In the genomic region with DNA sequence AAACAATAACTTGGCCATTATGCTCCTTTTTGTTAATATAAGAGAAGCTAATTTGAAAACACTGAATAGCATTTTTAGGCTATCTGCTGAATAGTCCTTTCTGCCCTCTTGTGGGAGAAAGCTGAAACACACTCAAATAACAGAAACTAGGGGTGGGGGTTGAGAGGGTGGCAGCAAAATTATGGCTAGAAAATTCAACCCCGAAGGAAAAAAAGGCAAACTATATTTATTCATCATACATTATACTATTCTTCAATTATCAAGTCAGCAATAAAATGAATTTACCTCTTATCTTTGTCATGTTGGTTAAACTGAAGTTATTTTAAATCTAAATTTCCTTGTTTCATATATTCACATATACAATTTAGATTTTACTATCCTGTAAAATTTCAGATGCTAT, we compare ENCODE assay signal across 1 cellular context.
TF ChIP-seq lines count a peak whose summit lies in the region.

No MANE protein-coding gene starts in this region.

TF ChIP-seq in K562, 482 proteins besides CTCF, POLR2A, EP300 and RAD21 (continued from another document and continues in another):
- TF ChIP-seq, protein P1, sequence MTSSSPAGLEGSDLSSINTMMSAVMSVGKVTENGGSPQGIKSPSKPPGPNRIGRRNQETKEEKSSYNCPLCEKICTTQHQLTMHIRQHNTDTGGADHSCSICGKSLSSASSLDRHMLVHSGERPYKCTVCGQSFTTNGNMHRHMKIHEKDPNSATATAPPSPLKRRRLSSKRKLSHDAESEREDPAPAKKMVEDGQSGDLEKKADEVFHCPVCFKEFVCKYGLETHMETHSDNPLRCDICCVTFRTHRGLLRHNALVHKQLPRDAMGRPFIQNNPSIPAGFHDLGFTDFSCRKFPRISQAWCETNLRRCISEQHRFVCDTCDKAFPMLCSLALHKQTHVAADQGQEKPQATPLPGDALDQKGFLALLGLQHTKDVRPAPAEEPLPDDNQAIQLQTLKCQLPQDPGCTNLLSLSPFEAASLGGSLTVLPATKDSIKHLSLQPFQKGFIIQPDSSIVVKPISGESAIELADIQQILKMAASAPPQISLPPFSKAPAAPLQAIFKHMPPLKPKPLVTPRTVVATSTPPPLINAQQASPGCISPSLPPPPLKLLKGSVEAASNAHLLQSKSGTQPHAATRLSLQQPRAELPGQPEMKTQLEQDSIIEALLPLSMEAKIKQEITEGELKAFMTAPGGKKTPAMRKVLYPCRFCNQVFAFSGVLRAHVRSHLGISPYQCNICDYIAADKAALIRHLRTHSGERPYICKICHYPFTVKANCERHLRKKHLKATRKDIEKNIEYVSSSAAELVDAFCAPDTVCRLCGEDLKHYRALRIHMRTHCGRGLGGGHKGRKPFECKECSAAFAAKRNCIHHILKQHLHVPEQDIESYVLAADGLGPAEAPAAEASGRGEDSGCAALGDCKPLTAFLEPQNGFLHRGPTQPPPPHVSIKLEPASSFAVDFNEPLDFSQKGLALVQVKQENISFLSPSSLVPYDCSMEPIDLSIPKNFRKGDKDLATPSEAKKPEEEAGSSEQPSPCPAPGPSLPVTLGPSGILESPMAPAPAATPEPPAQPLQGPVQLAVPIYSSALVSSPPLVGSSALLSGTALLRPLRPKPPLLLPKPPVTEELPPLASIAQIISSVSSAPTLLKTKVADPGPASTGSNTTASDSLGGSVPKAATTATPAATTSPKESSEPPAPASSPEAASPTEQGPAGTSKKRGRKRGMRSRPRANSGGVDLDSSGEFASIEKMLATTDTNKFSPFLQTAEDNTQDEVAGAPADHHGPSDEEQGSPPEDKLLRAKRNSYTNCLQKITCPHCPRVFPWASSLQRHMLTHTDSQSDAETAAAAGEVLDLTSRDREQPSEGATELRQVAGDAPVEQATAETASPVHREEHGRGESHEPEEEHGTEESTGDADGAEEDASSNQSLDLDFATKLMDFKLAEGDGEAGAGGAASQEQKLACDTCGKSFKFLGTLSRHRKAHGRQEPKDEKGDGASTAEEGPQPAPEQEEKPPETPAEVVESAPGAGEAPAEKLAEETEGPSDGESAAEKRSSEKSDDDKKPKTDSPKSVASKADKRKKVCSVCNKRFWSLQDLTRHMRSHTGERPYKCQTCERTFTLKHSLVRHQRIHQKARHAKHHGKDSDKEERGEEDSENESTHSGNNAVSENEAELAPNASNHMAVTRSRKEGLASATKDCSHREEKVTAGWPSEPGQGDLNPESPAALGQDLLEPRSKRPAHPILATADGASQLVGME (CRISPR knock-in tag; IDR thresholded peaks at IDR 0.05): no peak
- TF ChIP-seq, protein P2, sequence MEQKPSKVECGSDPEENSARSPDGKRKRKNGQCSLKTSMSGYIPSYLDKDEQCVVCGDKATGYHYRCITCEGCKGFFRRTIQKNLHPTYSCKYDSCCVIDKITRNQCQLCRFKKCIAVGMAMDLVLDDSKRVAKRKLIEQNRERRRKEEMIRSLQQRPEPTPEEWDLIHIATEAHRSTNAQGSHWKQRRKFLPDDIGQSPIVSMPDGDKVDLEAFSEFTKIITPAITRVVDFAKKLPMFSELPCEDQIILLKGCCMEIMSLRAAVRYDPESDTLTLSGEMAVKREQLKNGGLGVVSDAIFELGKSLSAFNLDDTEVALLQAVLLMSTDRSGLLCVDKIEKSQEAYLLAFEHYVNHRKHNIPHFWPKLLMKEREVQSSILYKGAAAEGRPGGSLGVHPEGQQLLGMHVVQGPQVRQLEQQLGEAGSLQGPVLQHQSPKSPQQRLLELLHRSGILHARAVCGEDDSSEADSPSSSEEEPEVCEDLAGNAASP (IDR thresholded peaks at IDR 0.05): no peak
- TF ChIP-seq C11orf30 (IDR thresholded peaks at IDR 0.05; ENCODE audit: low read depth) (peak; percentile 61), E2F3 (CRISPR knock-in tag; IDR thresholded peaks at IDR 0.05) (no peak), RBBP5 (IDR thresholded peaks at IDR 0.05; ENCODE audit: borderline replicate concordance, insufficient read depth, low read length, poor library complexity, severe bottlenecking) (no peak), MCM2 (IDR thresholded peaks at IDR 0.05; ENCODE audit: low read depth) (no peak), RBM17 (IDR thresholded peaks at IDR 0.05; ENCODE audit: borderline replicate concordance, low read depth, low read length) (no peak), MTA3 (IDR thresholded peaks at IDR 0.05; ENCODE audit: borderline replicate concordance) (no peak), POLR3A (IDR thresholded peaks at IDR 0.05; ENCODE audit: borderline replicate concordance, extremely low read depth, insufficient read depth, insufficient read length) (no peak), ZNF584 (CRISPR knock-in tag; IDR thresholded peaks at IDR 0.05; ENCODE audit: low read depth) (no peak), KAT8 (IDR thresholded peaks at IDR 0.05; ENCODE audit: low read depth) (no peak), TCF7L2 (IDR thresholded peaks at IDR 0.05; ENCODE audit: low read depth, low read length) (no peak), EZH2 (IDR thresholded peaks at IDR 0.05; ENCODE audit: borderline replicate concordance, low read depth, low read length) (no peak), CBX1 (IDR thresholded peaks at IDR 0.05; ENCODE audit: low read depth) (no peak), ZNF12 (CRISPR knock-in tag; IDR thresholded peaks at IDR 0.05) (no peak), HNRNPLL (IDR thresholded peaks at IDR 0.05; ENCODE audit: low read depth, low read length, poor library complexity, severe bottlenecking) (no peak), PRPF4 (IDR thresholded peaks at IDR 0.05; ENCODE audit: insufficient read depth, low read depth, low read length, poor library complexity, severe bottlenecking) (no peak), ZFP36 (IDR thresholded peaks at IDR 0.05; ENCODE audit: low read depth, low read length, partially characterized antibody) (no peak), KAT2B (IDR thresholded peaks at IDR 0.05; ENCODE audit: low read depth, low read length) (no peak), ZNF143 (CRISPR knock-in tag; IDR thresholded peaks at IDR 0.05) (no peak), SRF (CRISPR knock-in tag; IDR thresholded peaks at IDR 0.05) (peak in 1 of 2 experiments; percentile 42; a peak in 1 of 4 replicates), ZNF445 (CRISPR knock-in tag; IDR thresholded peaks at IDR 0.05; ENCODE audit: low read depth) (no peak), EHMT2 (IDR thresholded peaks at IDR 0.05) (no peak), MAFG (tag; conservative IDR thresholded peaks at IDR 0.05) (peak; percentile 42; the same call in 1 of the 2 replicates), SMC3 (conservative IDR thresholded peaks at IDR 0.05; ENCODE audit: insufficient read depth, low read depth, low read length) (peak; percentile 44; the same call in 1 of the 2 replicates), GATA2 (CRISPR knock-in tag; IDR thresholded peaks at IDR 0.05) (no peak), PHB (CRISPR knock-in tag; IDR thresholded peaks at IDR 0.05) (no peak), MAFK (IDR thresholded peaks at IDR 0.05; ENCODE audit: low read length) (0 out of 2 replicates have a peak, but pooled peaks have one; percentile 19), CXXC5 (CRISPR knock-in tag; IDR thresholded peaks at IDR 0.05) (no peak), NCOA4 (IDR thresholded peaks at IDR 0.05; ENCODE audit: partially characterized antibody) (no peak), CBFA2T3 (IDR thresholded peaks at IDR 0.05) (no peak), YBX1 (IDR thresholded peaks at IDR 0.05) (no peak), MCM7 (IDR thresholded peaks at IDR 0.05) (no peak), ZNF551 (CRISPR knock-in tag; IDR thresholded peaks at IDR 0.05) (no peak), CBX3 (IDR thresholded peaks at IDR 0.05; ENCODE audit: borderline replicate concordance in 1 of 2, low read length in 2 of 2) (no peak), IRF2 (CRISPR knock-in tag; IDR thresholded peaks at IDR 0.05) (no peak), DDX20 (tag; IDR thresholded peaks at IDR 0.05; ENCODE audit: low read depth) (no peak), CHD4 (IDR thresholded peaks at IDR 0.05; ENCODE audit: insufficient read depth, insufficient replicate concordance, low read depth, low read length, poor library complexity, severe bottlenecking) (no peak)
- TF ChIP-seq, protein P3, sequence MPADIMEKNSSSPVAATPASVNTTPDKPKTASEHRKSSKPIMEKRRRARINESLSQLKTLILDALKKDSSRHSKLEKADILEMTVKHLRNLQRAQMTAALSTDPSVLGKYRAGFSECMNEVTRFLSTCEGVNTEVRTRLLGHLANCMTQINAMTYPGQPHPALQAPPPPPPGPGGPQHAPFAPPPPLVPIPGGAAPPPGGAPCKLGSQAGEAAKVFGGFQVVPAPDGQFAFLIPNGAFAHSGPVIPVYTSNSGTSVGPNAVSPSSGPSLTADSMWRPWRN (IDR thresholded peaks at IDR 0.05; ENCODE audit: low read depth): no peak
- TF ChIP-seq, protein P4, sequence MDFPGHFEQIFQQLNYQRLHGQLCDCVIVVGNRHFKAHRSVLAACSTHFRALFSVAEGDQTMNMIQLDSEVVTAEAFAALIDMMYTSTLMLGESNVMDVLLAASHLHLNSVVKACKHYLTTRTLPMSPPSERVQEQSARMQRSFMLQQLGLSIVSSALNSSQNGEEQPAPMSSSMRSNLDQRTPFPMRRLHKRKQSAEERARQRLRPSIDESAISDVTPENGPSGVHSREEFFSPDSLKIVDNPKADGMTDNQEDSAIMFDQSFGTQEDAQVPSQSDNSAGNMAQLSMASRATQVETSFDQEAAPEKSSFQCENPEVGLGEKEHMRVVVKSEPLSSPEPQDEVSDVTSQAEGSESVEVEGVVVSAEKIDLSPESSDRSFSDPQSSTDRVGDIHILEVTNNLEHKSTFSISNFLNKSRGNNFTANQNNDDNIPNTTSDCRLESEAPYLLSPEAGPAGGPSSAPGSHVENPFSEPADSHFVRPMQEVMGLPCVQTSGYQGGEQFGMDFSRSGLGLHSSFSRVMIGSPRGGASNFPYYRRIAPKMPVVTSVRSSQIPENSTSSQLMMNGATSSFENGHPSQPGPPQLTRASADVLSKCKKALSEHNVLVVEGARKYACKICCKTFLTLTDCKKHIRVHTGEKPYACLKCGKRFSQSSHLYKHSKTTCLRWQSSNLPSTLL (IDR thresholded peaks at IDR 0.05): no peak
- TF ChIP-seq, protein P5, sequence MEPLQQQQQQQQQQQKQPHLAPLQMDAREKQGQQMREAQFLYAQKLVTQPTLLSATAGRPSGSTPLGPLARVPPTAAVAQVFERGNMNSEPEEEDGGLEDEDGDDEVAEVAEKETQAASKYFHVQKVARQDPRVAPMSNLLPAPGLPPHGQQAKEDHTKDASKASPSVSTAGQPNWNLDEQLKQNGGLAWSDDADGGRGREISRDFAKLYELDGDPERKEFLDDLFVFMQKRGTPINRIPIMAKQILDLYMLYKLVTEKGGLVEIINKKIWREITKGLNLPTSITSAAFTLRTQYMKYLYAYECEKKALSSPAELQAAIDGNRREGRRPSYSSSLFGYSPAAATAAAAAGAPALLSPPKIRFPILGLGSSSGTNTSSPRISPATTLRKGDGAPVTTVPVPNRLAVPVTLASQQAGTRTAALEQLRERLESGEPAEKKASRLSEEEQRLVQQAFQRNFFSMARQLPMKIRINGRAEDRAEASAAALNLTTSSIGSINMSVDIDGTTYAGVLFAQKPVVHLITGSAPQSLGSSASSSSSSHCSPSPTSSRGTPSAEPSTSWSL (CRISPR knock-in tag; IDR thresholded peaks at IDR 0.05; ENCODE audit: borderline replicate concordance): no peak
- TF ChIP-seq, protein P6, sequence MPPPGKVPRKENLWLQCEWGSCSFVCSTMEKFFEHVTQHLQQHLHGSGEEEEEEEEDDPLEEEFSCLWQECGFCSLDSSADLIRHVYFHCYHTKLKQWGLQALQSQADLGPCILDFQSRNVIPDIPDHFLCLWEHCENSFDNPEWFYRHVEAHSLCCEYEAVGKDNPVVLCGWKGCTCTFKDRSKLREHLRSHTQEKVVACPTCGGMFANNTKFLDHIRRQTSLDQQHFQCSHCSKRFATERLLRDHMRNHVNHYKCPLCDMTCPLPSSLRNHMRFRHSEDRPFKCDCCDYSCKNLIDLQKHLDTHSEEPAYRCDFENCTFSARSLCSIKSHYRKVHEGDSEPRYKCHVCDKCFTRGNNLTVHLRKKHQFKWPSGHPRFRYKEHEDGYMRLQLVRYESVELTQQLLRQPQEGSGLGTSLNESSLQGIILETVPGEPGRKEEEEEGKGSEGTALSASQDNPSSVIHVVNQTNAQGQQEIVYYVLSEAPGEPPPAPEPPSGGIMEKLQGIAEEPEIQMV (tag; conservative IDR thresholded peaks at IDR 0.05; ENCODE audit: low read depth): no peak
- TF ChIP-seq, protein P7, sequence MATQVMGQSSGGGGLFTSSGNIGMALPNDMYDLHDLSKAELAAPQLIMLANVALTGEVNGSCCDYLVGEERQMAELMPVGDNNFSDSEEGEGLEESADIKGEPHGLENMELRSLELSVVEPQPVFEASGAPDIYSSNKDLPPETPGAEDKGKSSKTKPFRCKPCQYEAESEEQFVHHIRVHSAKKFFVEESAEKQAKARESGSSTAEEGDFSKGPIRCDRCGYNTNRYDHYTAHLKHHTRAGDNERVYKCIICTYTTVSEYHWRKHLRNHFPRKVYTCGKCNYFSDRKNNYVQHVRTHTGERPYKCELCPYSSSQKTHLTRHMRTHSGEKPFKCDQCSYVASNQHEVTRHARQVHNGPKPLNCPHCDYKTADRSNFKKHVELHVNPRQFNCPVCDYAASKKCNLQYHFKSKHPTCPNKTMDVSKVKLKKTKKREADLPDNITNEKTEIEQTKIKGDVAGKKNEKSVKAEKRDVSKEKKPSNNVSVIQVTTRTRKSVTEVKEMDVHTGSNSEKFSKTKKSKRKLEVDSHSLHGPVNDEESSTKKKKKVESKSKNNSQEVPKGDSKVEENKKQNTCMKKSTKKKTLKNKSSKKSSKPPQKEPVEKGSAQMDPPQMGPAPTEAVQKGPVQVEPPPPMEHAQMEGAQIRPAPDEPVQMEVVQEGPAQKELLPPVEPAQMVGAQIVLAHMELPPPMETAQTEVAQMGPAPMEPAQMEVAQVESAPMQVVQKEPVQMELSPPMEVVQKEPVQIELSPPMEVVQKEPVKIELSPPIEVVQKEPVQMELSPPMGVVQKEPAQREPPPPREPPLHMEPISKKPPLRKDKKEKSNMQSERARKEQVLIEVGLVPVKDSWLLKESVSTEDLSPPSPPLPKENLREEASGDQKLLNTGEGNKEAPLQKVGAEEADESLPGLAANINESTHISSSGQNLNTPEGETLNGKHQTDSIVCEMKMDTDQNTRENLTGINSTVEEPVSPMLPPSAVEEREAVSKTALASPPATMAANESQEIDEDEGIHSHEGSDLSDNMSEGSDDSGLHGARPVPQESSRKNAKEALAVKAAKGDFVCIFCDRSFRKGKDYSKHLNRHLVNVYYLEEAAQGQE (CRISPR knock-in tag; IDR thresholded peaks at IDR 0.05; ENCODE audit: low read depth): no peak
- TF ChIP-seq, protein P8, sequence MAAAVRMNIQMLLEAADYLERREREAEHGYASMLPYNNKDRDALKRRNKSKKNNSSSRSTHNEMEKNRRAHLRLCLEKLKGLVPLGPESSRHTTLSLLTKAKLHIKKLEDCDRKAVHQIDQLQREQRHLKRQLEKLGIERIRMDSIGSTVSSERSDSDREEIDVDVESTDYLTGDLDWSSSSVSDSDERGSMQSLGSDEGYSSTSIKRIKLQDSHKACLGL (CRISPR knock-in tag; IDR thresholded peaks at IDR 0.05; ENCODE audit: borderline replicate concordance, poor library complexity, severe bottlenecking): no peak
- TF ChIP-seq, protein P9, sequence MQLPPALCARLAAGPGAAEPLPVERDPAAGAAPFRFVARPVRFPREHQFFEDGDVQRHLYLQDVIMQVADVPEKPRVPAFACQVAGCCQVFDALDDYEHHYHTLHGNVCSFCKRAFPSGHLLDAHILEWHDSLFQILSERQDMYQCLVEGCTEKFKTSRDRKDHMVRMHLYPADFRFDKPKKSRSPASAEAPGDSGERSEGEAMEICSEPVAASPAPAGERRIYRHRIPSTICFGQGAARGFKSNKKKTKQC (CRISPR knock-in tag; IDR thresholded peaks at IDR 0.05): no peak
- TF ChIP-seq, protein P10, sequence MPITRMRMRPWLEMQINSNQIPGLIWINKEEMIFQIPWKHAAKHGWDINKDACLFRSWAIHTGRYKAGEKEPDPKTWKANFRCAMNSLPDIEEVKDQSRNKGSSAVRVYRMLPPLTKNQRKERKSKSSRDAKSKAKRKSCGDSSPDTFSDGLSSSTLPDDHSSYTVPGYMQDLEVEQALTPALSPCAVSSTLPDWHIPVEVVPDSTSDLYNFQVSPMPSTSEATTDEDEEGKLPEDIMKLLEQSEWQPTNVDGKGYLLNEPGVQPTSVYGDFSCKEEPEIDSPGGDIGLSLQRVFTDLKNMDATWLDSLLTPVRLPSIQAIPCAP (CRISPR knock-in tag; IDR thresholded peaks at IDR 0.05; ENCODE audit: borderline replicate concordance): no peak
